In the genomic region with DNA sequence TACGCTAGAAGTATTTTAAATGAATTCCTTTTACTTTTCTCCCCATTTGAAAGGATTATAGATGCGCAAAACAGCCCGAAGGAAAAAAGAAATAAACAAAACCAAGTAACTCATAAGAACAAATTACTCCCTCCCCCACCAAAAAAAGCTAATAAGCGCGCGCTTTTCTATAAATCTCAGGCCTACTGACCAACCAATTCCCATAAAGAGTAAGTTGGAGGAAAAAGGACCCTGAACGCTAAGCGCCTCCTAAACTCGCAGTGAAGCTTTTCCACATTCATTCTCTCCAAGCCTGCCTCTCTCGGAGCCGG, we compare ENCODE assay signal across 8 cellular contexts. TPM values are rescaled to one million over a fixed set of nuclear protein-coding genes. Genes with fewer than 3 reads are reported as not detected.
DNase-seq lines count a peak whose midpoint lies in the region; ATAC-seq and TF ChIP-seq lines count a peak whose summit lies in the region.

No MANE protein-coding gene starts in this region.

- WGBS in heart right ventricle, 2 donors: 1% methylated on average over 11 of the region's 11 CpGs
- whole genome bisulfite sequencing in urinary bladder: under 1% methylated on average over 11 of the region's 11 CpGs

- intact Hi-C loops in heart right ventricle (cut with DNase I) (loop anchor here in 1 of 10 donors (10.0 kb wide), 1 partner anchor 1195 kb away; the partner anchor contains the start of genes PPP2R3C and PRORP), cardiac septum (cut with DNase I) (no loop called here), lower lobe of right lung (cut with DNase I) (no loop called here)

- H3K27me3 ChIP-seq in heart right ventricle: peaks cover 0 to 28% (median 0%) of the 10 kb centered on the region in 7 donors
- H3K27me3 ChIP-seq in lower lobe of right lung (ENCODE audit: low read depth): no peaks in the 10 kb centered on the region

- peak overlapping the region in 9 of 10 donors; percentile 63 to 88 (median 78) for H3K27ac ChIP-seq in heart right ventricle
- H3K27ac ChIP-seq in lower lobe of right lung: peak overlapping the region; percentile 89
- no peak overlapping the region for H3K27ac ChIP-seq in urinary bladder (ENCODE audit: low read depth)

- TF ChIP-seq CTCF in heart right ventricle (IDR thresholded peaks at IDR 0.05) (no peak), astrocyte of the cerebellum (IDR thresholded peaks at IDR 0.05; ENCODE audit: low read depth, low read length, missing control alignments) (no peak), lower lobe of right lung (IDR thresholded peaks at IDR 0.05) (no peak)

- DNase-seq in heart right ventricle: no peak
- DNase-seq in cardiac septum (ENCODE audit: low spot score): no peak
- DNase-seq in astrocyte of the cerebellum (ENCODE audit: low read depth): no peak
- DNase-seq in lower lobe of right lung: no peak
- no peak for DNase-seq in putamen (ENCODE audit: low spot score)

- H3K36me3 ChIP-seq in heart right ventricle (peaks cover 0 to 2% (median 0%) of the 10 kb centered on the region in 9 donors), lower lobe of right lung (no peaks in the 10 kb centered on the region), urinary bladder (ENCODE audit: insufficient read depth) (no peaks in the 10 kb centered on the region)

- in situ Hi-C loops in astrocyte of the cerebellum (cut with HindIII; ENCODE audit: low sequenced_read_pairs): no loop called here

- H3K9me3 ChIP-seq in heart right ventricle: no peaks in the 10 kb centered on the region
- no peaks in the 10 kb centered on the region for H3K9me3 ChIP-seq in lower lobe of right lung

- H3K4me1 ChIP-seq in heart right ventricle: peaks cover 0 to 35% (median 17%) of the 10 kb centered on the region in 9 donors
- peaks cover 17% of the 10 kb centered on the region for H3K4me1 ChIP-seq in lower lobe of right lung
- no peaks in the 10 kb centered on the region for H3K4me1 ChIP-seq in urinary bladder (ENCODE audit: insufficient read depth)

- ATAC-seq in heart right ventricle: no peak
- ATAC-seq in lower lobe of right lung: no peak
- no peak for ATAC-seq in HG02763 (IDR thresholded peaks at IDR 0.05; ENCODE audit: unreplicated experiment)
- no peak for ATAC-seq in GM21515 (IDR thresholded peaks at IDR 0.05; ENCODE audit: unreplicated experiment)

- H3K4me3 ChIP-seq in heart right ventricle: peak overlapping the region; percentile 77 to 93 (median 84)
- H3K4me3 ChIP-seq in astrocyte of the cerebellum (ENCODE audit: low read depth, low read length): peak overlapping the region; percentile 91
- H3K4me3 ChIP-seq in lower lobe of right lung: peak overlapping the region; percentile 87
- peak overlapping the region; percentile 69 for H3K4me3 ChIP-seq in urinary bladder (ENCODE audit: low read depth, low read length)

RNA-seq across cellular contexts. Expression of gene MBIP, which starts 0.6 kb away (rescaled TPM):
- 10 to 100 TPM in 7 of 10 donors, 1 to 10 TPM in 3; 8.3 to 15.1 (median 10.2) TPM for total RNA-seq in heart right ventricle
- 10 to 100 TPM in 1 of 2 donors, 1 to 10 TPM in 1; 8.2 to 13.5 TPM for polyA plus RNA-seq in heart right ventricle
- total RNA-seq in cardiac septum: 12.1 TPM
- 111 TPM for total RNA-seq in lower lobe of right lung
- total RNA-seq in urinary bladder: 33.3 TPM
- polyA plus RNA-seq in urinary bladder: 21.9 TPM
